Comparison of ENCODE assay signal across 3 cellular contexts in the genomic region with DNA sequence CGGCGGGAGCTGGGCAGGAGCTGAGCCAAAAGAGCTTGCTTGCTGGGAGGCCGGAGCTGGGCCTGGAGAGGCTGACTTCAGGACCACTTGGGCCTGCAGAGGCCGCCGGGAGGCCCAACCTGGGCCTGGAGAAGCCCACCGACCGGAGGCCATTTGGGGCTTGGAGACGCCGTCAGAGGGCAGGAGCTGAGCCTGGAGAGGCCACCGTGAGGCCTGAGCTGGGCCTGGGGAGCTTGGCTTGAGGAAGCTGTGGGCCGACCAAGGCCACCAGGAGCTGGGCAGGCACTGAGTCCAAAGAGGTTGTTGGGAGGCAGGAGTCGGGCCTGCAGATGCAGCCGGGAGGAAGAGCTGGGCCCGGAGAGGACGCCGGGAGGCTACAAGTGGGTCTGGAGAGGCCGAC.
DNase-seq lines count a peak whose midpoint lies in the region; TF ChIP-seq lines count a peak whose summit lies in the region.
"Not testable (repeated sequence)": the region's sequence is repeated elsewhere in the genome, so short reads cannot be mapped to it uniquely, and the experiment has no call there.

No MANE protein-coding gene starts in this region.

- H3K36me3 ChIP-seq in sigmoid colon = not testable (repeated sequence)

- TF ChIP-seq EP300 in sigmoid colon (IDR thresholded peaks at IDR 0.05) = not testable (repeated sequence)

- TF ChIP-seq CTCF in sigmoid colon (IDR thresholded peaks at IDR 0.05) = not testable (repeated sequence)

- peak; percentile 41 for DNase-seq in mesenteric fat pad (ENCODE audit: low spot score)
- DNase-seq in posterior vena cava (ENCODE audit: low spot score) = peak; percentile 53
- peak; percentile 14 for DNase-seq in sigmoid colon

- intact Hi-C loops in posterior vena cava (cut with DNase I); sigmoid colon (cut with DNase I): not testable (repeated sequence)

- 92 to 93% methylated on average over 15 of the region's 17 CpGs for WGBS in sigmoid colon, 2 donors

- not testable (repeated sequence) for H3K9me3 ChIP-seq in sigmoid colon

- not testable (repeated sequence) for H3K27ac ChIP-seq in sigmoid colon

- H3K4me3 ChIP-seq in sigmoid colon = not testable (repeated sequence)

- not testable (repeated sequence) for H3K4me1 ChIP-seq in sigmoid colon

- not testable (repeated sequence) for TF ChIP-seq POLR2A in sigmoid colon (IDR thresholded peaks at IDR 0.05)

- H3K27me3 ChIP-seq in sigmoid colon = not testable (repeated sequence)
